14 cellular contexts compared by ENCODE assay signal in genomic region chr7:44383566-44383965, GRCh38. TPM values are rescaled to one million over a fixed set of nuclear protein-coding genes. Genes with fewer than 3 reads are reported as not detected.
DNase-seq lines count a peak whose midpoint lies in the region; ATAC-seq, FAIRE-seq and TF ChIP-seq lines count a peak whose summit lies in the region.
"Had no signal": no experiment of that assay in that cellular context is flagged by ENCODE, and none has a peak within 500 bp of the region (broad histone marks: within the 10 kb centered on the region; RNA-seq: fewer than 3 reads in every experiment).

No MANE protein-coding gene starts in this region.

- H3K27ac Mint-ChIP-seq in endodermal cell, result no peak overlapping the region

- peaks cover 23% of the 10 kb centered on the region for H3K36me3 Mint-ChIP-seq in endodermal cell (ENCODE audit: low read depth)

- no peaks in the 10 kb centered on the region for H3K9me3 Mint-ChIP-seq in endodermal cell
- H3K9me3 Mint-ChIP-seq: CD4-positive, CD25-positive, alpha-beta regulatory T cell; neural progenitor cell had no signal

- H3K36me3 ChIP-seq in endodermal cell (ENCODE audit: control insufficient read depth, insufficient read depth, low read length) (peaks cover 38% of the 10 kb centered on the region), BE2C (no peaks in the 10 kb centered on the region; the same call in none of the 2 replicates)
- H3K36me3 ChIP-seq: neural progenitor cell had no signal

- H3K9me3 ChIP-seq in endodermal cell (ENCODE audit: control insufficient read depth, low read length) (no peaks in the 10 kb centered on the region), BE2C (no peaks in the 10 kb centered on the region)

- H3K4me1 Mint-ChIP-seq in endodermal cell, result peaks cover 5% of the 10 kb centered on the region

- 94 to 100% methylated on average over 4 to 11 of the region's 11 CpGs for WGBS in endodermal cell (ENCODE audit: insufficient coverage in 1 of 2, insufficient read length in 1 of 2), 2 experiments

- H3K9ac ChIP-seq in endodermal cell (ENCODE audit: extremely low read depth, low read length, poor library complexity, severe bottlenecking), result no peak overlapping the region
- H3K9ac ChIP-seq: neural progenitor cell had no signal

- no peak for ATAC-seq in HG02763 (IDR thresholded peaks at IDR 0.05; ENCODE audit: unreplicated experiment)

- H3K4me3 Mint-ChIP-seq in endodermal cell, result no peak overlapping the region
- H3K4me3 Mint-ChIP-seq: CD4-positive, CD25-positive, alpha-beta regulatory T cell; neural progenitor cell had no signal

- peak; percentile 29 for DNase-seq in AG09309 (ENCODE audit: low read depth)
- DNase-seq in RCC 7860 (ENCODE audit: low spot score), result peak; percentile 48
- peak; percentile 26 for DNase-seq in endodermal cell
- DNase-seq in myocyte (ENCODE audit: low read depth), result peak; percentile 99
- DNase-seq in BE2C, result no peak
- DNase-seq in NCI-H2081 (lab: John Stamatoyannopoulos, UW), result no peak
- no peak for DNase-seq in COLO668 (lab: John Stamatoyannopoulos, UW; ENCODE audit: unreplicated experiment)
- DNase-seq: activated CD4-positive, alpha-beta T cell treated with anti-CD3 and anti-CD28 coated beads, Interleukin-2, amount 50 U/mL, for 48 hours; CD4-positive, CD25-positive, alpha-beta regulatory T cell; NCI-H1930; SIG-M5 had no signal

- H3K27me3 ChIP-seq in endodermal cell (ENCODE audit: control insufficient read depth, insufficient read depth, low read length, poor library complexity, severe bottlenecking), result no peaks in the 10 kb centered on the region
- H3K27me3 ChIP-seq in BE2C, result no peaks in the 10 kb centered on the region
- H3K27me3 ChIP-seq: neural progenitor cell had no signal

- TF ChIP-seq CTCF in AG09309 (IDR thresholded peaks at IDR 0.05; ENCODE audit: control insufficient read depth, insufficient read depth, low read depth, low read length, missing control alignments) (no peak), endodermal cell (conservative IDR thresholded peaks at IDR 0.05) (no peak), BE2C (IDR thresholded peaks at IDR 0.05; ENCODE audit: low read depth, low read length) (no peak)

- H3K27me3 Mint-ChIP-seq in endodermal cell (ENCODE audit: insufficient read depth), result no peaks in the 10 kb centered on the region
- H3K27me3 Mint-ChIP-seq: CD4-positive, CD25-positive, alpha-beta regulatory T cell had no signal

- H3K4me3 ChIP-seq in AG09309 (ENCODE audit: control insufficient read depth, low read depth, low read length) (no peak overlapping the region), endodermal cell (ENCODE audit: low read length) (no peak overlapping the region), BE2C (ENCODE audit: low read depth, low read length) (no peak overlapping the region)
- H3K4me3 ChIP-seq: neural progenitor cell had no signal

- H3K4me1 ChIP-seq in endodermal cell (ENCODE audit: control insufficient read depth, insufficient read depth, low read length), result no peaks in the 10 kb centered on the region
- no peaks in the 10 kb centered on the region for H3K4me1 ChIP-seq in BE2C
- H3K4me1 ChIP-seq: neural progenitor cell had no signal

- FAIRE-seq in RCC 7860 (lab: Jason Lieb, UNC), result peak; percentile 15
- FAIRE-seq: bronchial epithelial cell had no signal

- no peak overlapping the region for H3K27ac ChIP-seq in endodermal cell (ENCODE audit: low read depth, low read length)
- H3K27ac ChIP-seq: neural progenitor cell had no signal

RNA-seq across cellular contexts. Expression of gene CAMK2B, which starts 58.2 kb away (rescaled TPM):
- under 1 TPM in 1 of 2 donors, not detected in 1; 0.26 TPM for total RNA-seq in endodermal cell
- polyA plus RNA-seq in endodermal cell (2013, experiment 1 of 2), result 0.32 TPM
- polyA plus RNA-seq in endodermal cell (2013, experiment 2 of 2), result 1.6 TPM
- total RNA-seq in myocyte, result 31.8 and 34.0 TPM in 2 replicates
- 5.9 TPM for polyA plus RNA-seq in myocyte (2012)
- polyA plus RNA-seq in BE2C (2012; ENCODE audit: insufficient read depth, insufficient read length, low read depth), result 0.71 TPM
- total RNA-seq: bronchial epithelial cell; CD4-positive, CD25-positive, alpha-beta regulatory T cell had no signal
- polyA plus RNA-seq: CD4-positive, CD25-positive, alpha-beta regulatory T cell had no signal

Comparison
In these comparisons a context has a peak if more than half of its experiments do, and no peak if none do; other contexts are left out.
1. DNase-seq: peak in AG09309 (single experiment), RCC 7860 (single experiment), endodermal cell (single experiment) and myocyte (single experiment); none in BE2C (single experiment), NCI-H2081 (0 of 2) and COLO668 (single experiment).
2. RNA of gene CAMK2B, which starts 58.2 kb away (total RNA-seq): 31.8 to 34.0 TPM in myocyte; 0.26 TPM in endodermal cell; every median in the first group is over 10 times any median in the second.